ENCODE assay signal across 2 cellular contexts in genomic region chr17:17528101-17528500, GRCh38.
TF ChIP-seq lines count a peak whose summit lies in the region.

No MANE protein-coding gene starts in this region.

TF ChIP-seq in liver, 16 proteins besides CTCF, POLR2A, EP300 and RAD21:
- TF ChIP-seq SP1 (IDR thresholded peaks at IDR 0.05) (no peak), HNF4A (conservative IDR thresholded peaks at IDR 0.05) (no peak), YY1 (IDR thresholded peaks at IDR 0.05) (no peak), RXRA (IDR thresholded peaks at IDR 0.05) (no peak), FOXA1 (IDR thresholded peaks at IDR 0.05) (no peak), GABPA (IDR thresholded peaks at IDR 0.05 in 1 of 2, conservative IDR thresholded peaks at IDR 0.05 in 1 of 2) (no peak), REST (IDR thresholded peaks at IDR 0.05) (no peak), MAX (IDR thresholded peaks at IDR 0.05) (no peak), JUND (IDR thresholded peaks at IDR 0.05) (no peak), FOXA2 (IDR thresholded peaks at IDR 0.05) (no peak)
- TF ChIP-seq, protein P1, sequence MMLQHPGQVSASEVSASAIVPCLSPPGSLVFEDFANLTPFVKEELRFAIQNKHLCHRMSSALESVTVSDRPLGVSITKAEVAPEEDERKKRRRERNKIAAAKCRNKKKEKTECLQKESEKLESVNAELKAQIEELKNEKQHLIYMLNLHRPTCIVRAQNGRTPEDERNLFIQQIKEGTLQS (IDR thresholded peaks at IDR 0.05), result no peak
TF ChIP-seq in liver: peak in this region for 0.

TF ChIP-seq in HepG2, 621 proteins besides CTCF, POLR2A, EP300 and RAD21:
- TF ChIP-seq ZNF780A (CRISPR knock-in tag; IDR thresholded peaks at IDR 0.05), result no peak
- TF ChIP-seq ZUFSP (CRISPR knock-in tag; IDR thresholded peaks at IDR 0.05; ENCODE audit: borderline replicate concordance), result no peak
- TF ChIP-seq ZNF326 (CRISPR knock-in tag; IDR thresholded peaks at IDR 0.05; ENCODE audit: borderline replicate concordance), result no peak
- TF ChIP-seq, protein P2, sequence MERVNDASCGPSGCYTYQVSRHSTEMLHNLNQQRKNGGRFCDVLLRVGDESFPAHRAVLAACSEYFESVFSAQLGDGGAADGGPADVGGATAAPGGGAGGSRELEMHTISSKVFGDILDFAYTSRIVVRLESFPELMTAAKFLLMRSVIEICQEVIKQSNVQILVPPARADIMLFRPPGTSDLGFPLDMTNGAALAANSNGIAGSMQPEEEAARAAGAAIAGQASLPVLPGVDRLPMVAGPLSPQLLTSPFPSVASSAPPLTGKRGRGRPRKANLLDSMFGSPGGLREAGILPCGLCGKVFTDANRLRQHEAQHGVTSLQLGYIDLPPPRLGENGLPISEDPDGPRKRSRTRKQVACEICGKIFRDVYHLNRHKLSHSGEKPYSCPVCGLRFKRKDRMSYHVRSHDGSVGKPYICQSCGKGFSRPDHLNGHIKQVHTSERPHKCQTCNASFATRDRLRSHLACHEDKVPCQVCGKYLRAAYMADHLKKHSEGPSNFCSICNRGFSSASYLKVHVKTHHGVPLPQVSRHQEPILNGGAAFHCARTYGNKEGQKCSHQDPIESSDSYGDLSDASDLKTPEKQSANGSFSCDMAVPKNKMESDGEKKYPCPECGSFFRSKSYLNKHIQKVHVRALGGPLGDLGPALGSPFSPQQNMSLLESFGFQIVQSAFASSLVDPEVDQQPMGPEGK (CRISPR knock-in tag; IDR thresholded peaks at IDR 0.05), result no peak
- TF ChIP-seq, protein P3, sequence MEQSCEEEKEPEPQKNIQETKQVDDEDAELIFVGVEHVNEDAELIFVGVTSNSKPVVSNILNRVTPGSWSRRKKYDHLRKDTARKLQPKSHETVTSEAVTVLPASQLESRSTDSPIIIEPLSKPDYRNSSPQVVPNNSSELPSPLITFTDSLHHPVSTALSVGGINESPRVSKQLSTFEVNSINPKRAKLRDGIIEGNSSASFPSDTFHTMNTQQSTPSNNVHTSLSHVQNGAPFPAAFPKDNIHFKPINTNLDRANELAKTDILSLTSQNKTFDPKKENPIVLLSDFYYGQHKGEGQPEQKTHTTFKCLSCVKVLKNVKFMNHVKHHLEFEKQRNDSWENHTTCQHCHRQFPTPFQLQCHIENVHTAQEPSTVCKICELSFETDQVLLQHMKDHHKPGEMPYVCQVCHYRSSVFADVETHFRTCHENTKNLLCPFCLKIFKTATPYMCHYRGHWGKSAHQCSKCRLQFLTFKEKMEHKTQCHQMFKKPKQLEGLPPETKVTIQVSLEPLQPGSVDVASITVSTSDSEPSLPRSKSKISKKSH (CRISPR knock-in tag; IDR thresholded peaks at IDR 0.05; ENCODE audit: borderline replicate concordance), result no peak
- no peak for TF ChIP-seq KLF12 (CRISPR knock-in tag; IDR thresholded peaks at IDR 0.05; ENCODE audit: borderline replicate concordance)
- no peak for TF ChIP-seq ZNF329 (CRISPR knock-in tag; IDR thresholded peaks at IDR 0.05; ENCODE audit: low read depth)
TF ChIP-seq in HepG2: peak in this region for 0.
